In genomic region chr4:6209291-6209690, GRCh38 we compare ENCODE assay signal across 7 cellular contexts. TPM values are rescaled to one million over a fixed set of nuclear protein-coding genes. Genes with fewer than 3 reads are reported as not detected.
"Had no signal": no experiment of that assay in that cellular context is flagged by ENCODE, and none has a peak within 500 bp of the region (broad histone marks: within the 10 kb centered on the region; RNA-seq: fewer than 3 reads in every experiment).

No MANE protein-coding gene starts in this region.

RNA-seq across cellular contexts. Expression of gene JAKMIP1, which starts 8.9 kb away (rescaled TPM):
- total RNA-seq: LHCN-M2, MCF 10A, PC-9, Right ventricle myocardium inferior, RPMI7951, SJCRH30, SK-MEL-5 had no signal
